Comparison of ENCODE assay signal across 10 cellular contexts in genomic region chr14:103517626-103518415, GRCh38. TPM values are rescaled to one million over a fixed set of nuclear protein-coding genes. Genes with fewer than 3 reads are reported as not detected.
DNase-seq lines count a peak whose midpoint lies in the region; ATAC-seq and TF ChIP-seq lines count a peak whose summit lies in the region.
"Had no signal": no experiment of that assay in that cellular context is flagged by ENCODE, and none has a peak within 500 bp of the region (broad histone marks: within the 10 kb centered on the region; RNA-seq: fewer than 3 reads in every experiment).

No MANE protein-coding gene starts in this region.

- peak in 2 of 5 donors; percentile 27 to 68 for DNase-seq in heart left ventricle
- DNase-seq in posterior cingulate gyrus, result peak in 6 of 10 donors; percentile 15 to 83 (median 58)
- no peak for DNase-seq in HK-2 (ENCODE audit: unreplicated experiment)
- DNase-seq in Caco-2, result no peak
- DNase-seq: amniotic stem cell had no signal

- H3K4me3 ChIP-seq in BLaER1, result no peak overlapping the region
- H3K4me3 ChIP-seq in heart left ventricle, result no peak overlapping the region
- H3K4me3 ChIP-seq in Caco-2 (ENCODE audit: low read depth, low read length), result no peak overlapping the region

- POLR2A ChIA-PET in Caco-2 (lab: Charles Lee), result no interaction called here

- peaks cover 7% of the 10 kb centered on the region for H3K4me1 Mint-ChIP-seq in Caco-2 (ENCODE audit: low read depth, unreplicated experiment)

- H3K36me3 Mint-ChIP-seq in Caco-2 (ENCODE audit: insufficient read depth, unreplicated experiment), result peaks cover 50% of the 10 kb centered on the region

- H3K27ac ChIP-seq in BLaER1 (0 out of 2 replicates have a peak overlapping the region, but pooled peaks have one; percentile 30), VCaP (peak overlapping the region; percentile 98), heart left ventricle (peak overlapping the region in 8 of 12 donors; percentile 12 to 96 (median 56))
- H3K27ac ChIP-seq: KMS-11 had no signal

- BruUV-seq in Caco-2 (replicated peaks; lab: Mats Ljungman, UMichigan), result no TSS peak

- TF ChIP-seq CTCF in VCaP (conservative IDR thresholded peaks at IDR 0.05) (no peak), heart left ventricle (IDR thresholded peaks at IDR 0.05) (no peak), Caco-2 (IDR thresholded peaks at IDR 0.05; ENCODE audit: insufficient read depth in 1 of 2, low read depth in 1 of 2, low read length in 1 of 2, severe bottlenecking in 1 of 2, unreplicated experiment in 1 of 2) (no peak)

- H3K27me3 ChIP-seq in BLaER1 (peaks cover 24% of the 10 kb centered on the region), heart left ventricle (peaks cover 0 to 20% (median 0%) of the 10 kb centered on the region in 9 donors), Caco-2 (replicated peaks; ENCODE audit: control insufficient read depth, insufficient read depth, low read length) (no peaks in the 10 kb centered on the region)

- no peaks in the 10 kb centered on the region for H3K9me3 Mint-ChIP-seq in Caco-2 (ENCODE audit: unreplicated experiment)

- H3K27ac Mint-ChIP-seq in Caco-2 (ENCODE audit: unreplicated experiment), result no peak overlapping the region

- no peak for TF ChIP-seq POLR2A in heart left ventricle (IDR thresholded peaks at IDR 0.05)

- intact Hi-C loops in heart left ventricle (cut with DNase I), result loop anchor here in 9 of 10 donors (1.0 to 5.0 kb wide), 5 partner anchors 25 to 34 kb away; no protein-coding TSS in a partner anchor
- intact Hi-C loops in posterior cingulate gyrus (cut with DNase I), result loop anchor here (1.0 kb wide), 1 partner anchor 28 kb away; no protein-coding TSS in a partner anchor
- intact Hi-C loops in Caco-2 (cut with micrococcal nuclease; ENCODE audit: unreplicated experiment), result loop anchor here (1.0 kb wide), 1 partner anchor 28 kb away; no protein-coding TSS in a partner anchor

- peaks cover 3% of the 10 kb centered on the region for H4K20me1 ChIP-seq in BLaER1

- H3K4me1 ChIP-seq in BLaER1 (peaks cover 87% of the 10 kb centered on the region), heart left ventricle (peaks cover 0 to 81% (median 51%) of the 10 kb centered on the region in 12 donors), Caco-2 (peaks cover 12% of the 10 kb centered on the region)

- WGBS in heart left ventricle, 4 donors, result 30 to 42% (median 37%) methylated on average over 19 to 21 of the region's 21 CpGs

- H3K4me3 Mint-ChIP-seq in Caco-2 (ENCODE audit: unreplicated experiment), result no peak overlapping the region

- no peaks in the 10 kb centered on the region for H3K36me3 ChIP-seq in BLaER1
- H3K36me3 ChIP-seq in heart left ventricle, result peaks cover 0 to 11% (median 0%) of the 10 kb centered on the region in 9 donors
- H3K36me3 ChIP-seq in Caco-2 (ENCODE audit: control insufficient read depth, insufficient read depth, low read length), result peaks cover 9% of the 10 kb centered on the region

- ATAC-seq in heart left ventricle (peak in 3 of 4 donors; percentile 1 to 16 (median 5)), HG03521 (IDR thresholded peaks at IDR 0.05; ENCODE audit: unreplicated experiment) (no peak), HG02571 (IDR thresholded peaks at IDR 0.05; ENCODE audit: unreplicated experiment) (no peak)

- H3K27me3 Mint-ChIP-seq in Caco-2 (ENCODE audit: insufficient read depth, unreplicated experiment), result no peaks in the 10 kb centered on the region

- no peak overlapping the region for H3K4me2 ChIP-seq in BLaER1
- H3K4me2 ChIP-seq: KMS-11 had no signal

- H3K9me3 ChIP-seq in BLaER1, result no peaks in the 10 kb centered on the region
- H3K9me3 ChIP-seq in heart left ventricle, result no peaks in the 10 kb centered on the region
- no peaks in the 10 kb centered on the region for H3K9me3 ChIP-seq in Caco-2

- CTCF ChIA-PET in Caco-2 (lab: Charles Lee), result interaction anchor here (0.6 to 2.8 kb wide), 12 partner anchors 8 to 220 kb away, joined by 3 to 49 read pairs (median 5); partner anchors contain the start of gene TRMT61A

- H3K9ac ChIP-seq in BLaER1, result peak overlapping the region; percentile 38; the same call in 1 of the 2 replicates
- H3K9ac ChIP-seq: KMS-11 had no signal

RNA-seq across cellular contexts. Expression of gene CKB, which starts 4.8 kb away (rescaled TPM):
- total RNA-seq in heart left ventricle, result 1,000 to 10,000 TPM in 2 of 9 donors, 100 to 1,000 TPM in 7; 203 to 1,105 (median 462) TPM
- polyA plus RNA-seq in heart left ventricle, result 1,000 to 10,000 TPM in 1 of 2 donors, 100 to 1,000 TPM in 1; 529 to 1,103 TPM
- 611 and 645 TPM in 2 replicates for total RNA-seq in Caco-2 (2022)

RNA-seq across cellular contexts. Expression of gene TRMT61A, which starts 11.2 kb away (rescaled TPM):
- total RNA-seq in heart left ventricle, result 1 to 10 TPM; 3.2 to 7.1 (median 5.1) TPM
- polyA plus RNA-seq in heart left ventricle, result 10 to 100 TPM in 1 of 2 donors, 1 to 10 TPM in 1; 5.8 to 15.9 TPM
- 20.8 and 22.3 TPM in 2 replicates for total RNA-seq in Caco-2 (2022)

RNA-seq across cellular contexts. Expression of gene BAG5, which starts 44.6 kb away (rescaled TPM):
- 10 to 100 TPM; 15.0 to 22.8 (median 17.0) TPM for total RNA-seq in heart left ventricle
- 10 to 100 TPM in 1 of 2 donors, 1 to 10 TPM in 1; 4.8 to 19.1 TPM for polyA plus RNA-seq in heart left ventricle
- 28.9 and 31.6 TPM in 2 replicates for total RNA-seq in Caco-2 (2022)

RNA-seq across cellular contexts. Expression of gene COA8, which starts 44.9 kb away (rescaled TPM):
- total RNA-seq in heart left ventricle (10 to 100 TPM; 30.6 to 66.5 (median 41.9) TPM), Caco-2 (2022) (40.6 and 50.7 TPM in 2 replicates)
- polyA plus RNA-seq in heart left ventricle, result 100 to 1,000 TPM in 1 of 2 donors, 10 to 100 TPM in 1; 47.5 to 109 TPM

Comparison
In these comparisons a context has a peak if more than half of its experiments do, and no peak if none do; other contexts are left out.
1. H3K27ac ChIP-seq: peak in every context shown above with its lines; median percentile 98 in VCaP; 56 in heart left ventricle; 30 in BLaER1.
2. ATAC-seq: peak in heart left ventricle (3 of 4); none in HG03521 (single experiment) and HG02571 (single experiment).
3. DNase-seq: peak in posterior cingulate gyrus (6 of 10); none in HK-2 (single experiment) and Caco-2 (0 of 2).